Comparison of ENCODE assay signal across 1 cellular context in the genomic region with DNA sequence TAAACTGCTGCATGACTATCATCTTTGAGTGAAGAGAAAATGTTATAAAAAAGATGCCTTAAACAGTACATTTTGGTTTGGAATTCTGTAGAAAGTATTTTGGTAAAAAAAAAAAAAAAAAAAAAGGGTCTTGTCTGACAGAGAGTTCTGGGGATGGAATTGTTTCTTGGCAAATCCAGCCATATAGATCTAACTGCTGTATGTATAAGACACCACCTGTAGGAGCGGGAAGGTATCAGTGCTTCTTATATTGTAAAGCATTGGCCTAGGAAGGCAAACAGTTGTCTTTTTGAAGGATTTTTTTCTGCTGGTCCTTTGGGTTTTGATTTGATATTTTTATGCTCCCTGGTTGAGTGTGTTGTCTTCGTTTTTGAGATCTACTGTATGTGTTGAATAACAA.
TF ChIP-seq lines count a peak whose summit lies in the region.

No MANE protein-coding gene starts in this region.

TF ChIP-seq in IMR-90, 13 proteins besides CTCF, POLR2A, EP300 and RAD21:
- TF ChIP-seq CEBPB (IDR thresholded peaks at IDR 0.05; ENCODE audit: low read depth, low read length) = no peak
- TF ChIP-seq RCOR1 (IDR thresholded peaks at IDR 0.05; ENCODE audit: insufficient replicate concordance, low read length) = no peak
- no peak for TF ChIP-seq SMC3 (IDR thresholded peaks at IDR 0.05; ENCODE audit: low read depth, low read length)
- no peak for TF ChIP-seq MAFK (IDR thresholded peaks at IDR 0.05; ENCODE audit: low read depth, low read length)
- no peak for TF ChIP-seq MAZ (IDR thresholded peaks at IDR 0.05; ENCODE audit: borderline replicate concordance, low read depth, low read length)
- no peak for TF ChIP-seq FOS (IDR thresholded peaks at IDR 0.05; ENCODE audit: low read depth, low read length)
- TF ChIP-seq, protein P1, sequence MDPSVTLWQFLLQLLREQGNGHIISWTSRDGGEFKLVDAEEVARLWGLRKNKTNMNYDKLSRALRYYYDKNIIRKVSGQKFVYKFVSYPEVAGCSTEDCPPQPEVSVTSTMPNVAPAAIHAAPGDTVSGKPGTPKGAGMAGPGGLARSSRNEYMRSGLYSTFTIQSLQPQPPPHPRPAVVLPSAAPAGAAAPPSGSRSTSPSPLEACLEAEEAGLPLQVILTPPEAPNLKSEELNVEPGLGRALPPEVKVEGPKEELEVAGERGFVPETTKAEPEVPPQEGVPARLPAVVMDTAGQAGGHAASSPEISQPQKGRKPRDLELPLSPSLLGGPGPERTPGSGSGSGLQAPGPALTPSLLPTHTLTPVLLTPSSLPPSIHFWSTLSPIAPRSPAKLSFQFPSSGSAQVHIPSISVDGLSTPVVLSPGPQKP (IDR thresholded peaks at IDR 0.05; ENCODE audit: borderline replicate concordance, low read depth, low read length) = no peak
- TF ChIP-seq BHLHE40 (IDR thresholded peaks at IDR 0.05; ENCODE audit: low read depth, low read length) = no peak
- no peak for TF ChIP-seq NFE2L2 (IDR thresholded peaks at IDR 0.05; ENCODE audit: low read depth, low read length)
- TF ChIP-seq USF2 (IDR thresholded peaks at IDR 0.05; ENCODE audit: low read depth, low read length) = no peak
- TF ChIP-seq RFX5 (IDR thresholded peaks at IDR 0.05; ENCODE audit: low read depth, low read length) = no peak
- no peak for TF ChIP-seq MXI1 (IDR thresholded peaks at IDR 0.05; ENCODE audit: borderline replicate concordance, low read depth, low read length)
- no peak for TF ChIP-seq CHD1 (IDR thresholded peaks at IDR 0.05; ENCODE audit: low read depth, low read length)
